ENCODE assay signal across 9 cellular contexts in genomic region chr3:38793721-38794120, GRCh38. TPM values are rescaled to one million over a fixed set of nuclear protein-coding genes. Genes with fewer than 3 reads are reported as not detected.
"Had no signal": no experiment of that assay in that cellular context is flagged by ENCODE, and none has a peak within 500 bp of the region (broad histone marks: within the 10 kb centered on the region; RNA-seq: fewer than 3 reads in every experiment).

No MANE protein-coding gene starts in this region.

- H3K4me3 ChIP-seq: K562 had no signal

- ATAC-seq: HepG2, K562 had no signal

- H3K27ac ChIP-seq: HL-60, KMS-11 had no signal

- DNase-seq: IMR-90, KBM-7, KG1 had no signal

RNA-seq across cellular contexts. Expression of gene SCN10A, which starts 22.3 kb away (rescaled TPM):
- total RNA-seq: HepG2, HT-29, HT1080, IMR-90, K562 had no signal
